18 cellular contexts compared by ENCODE assay signal in the genomic region with DNA sequence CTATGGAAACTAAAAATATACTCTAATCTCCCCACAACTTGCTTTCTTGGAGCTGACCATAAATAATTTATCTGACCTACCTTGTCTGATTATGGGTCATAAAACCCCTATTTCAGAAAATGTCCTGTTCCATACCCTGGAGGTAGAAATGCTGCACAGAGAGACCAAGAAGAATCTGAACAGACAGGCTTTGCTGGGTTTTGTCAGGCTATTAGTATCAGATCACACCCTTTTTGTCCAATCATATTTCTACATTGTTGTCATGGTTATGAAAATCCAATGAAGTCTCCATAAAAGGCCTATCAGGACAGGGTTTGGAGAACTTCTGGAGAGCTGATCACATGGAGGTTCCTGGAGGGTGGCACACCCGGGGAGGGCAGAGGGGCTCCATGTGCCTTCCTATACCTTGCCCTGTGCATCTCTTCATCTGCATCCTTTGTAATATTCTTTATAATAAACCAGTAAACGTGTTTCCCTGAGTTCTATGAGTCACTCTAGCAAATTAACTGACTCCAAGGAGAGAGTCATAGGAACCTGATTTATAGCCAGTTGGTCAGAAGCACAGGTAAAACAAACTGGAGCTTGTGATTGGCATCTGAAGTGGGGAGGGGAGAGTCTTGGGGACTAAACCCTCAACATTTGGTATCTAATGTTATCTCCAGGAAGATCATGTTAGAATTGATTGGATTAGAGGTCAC. TPM values are rescaled to one million over a fixed set of nuclear protein-coding genes. Genes with fewer than 3 reads are reported as not detected.
A peak's percentile ranks its signal among the peaks of the same experiment; 100 is the strongest.
DNase-seq lines count a peak whose midpoint lies in the region; ATAC-seq and TF ChIP-seq lines count a peak whose summit lies in the region.
"Had no signal": no experiment of that assay in that cellular context is flagged by ENCODE, and none has a peak within 500 bp of the region (broad histone marks: within the 10 kb centered on the region; RNA-seq: fewer than 3 reads in every experiment).

No MANE protein-coding gene starts in this region.

- intact Hi-C loops in PC-9 (cut with micrococcal nuclease; ENCODE audit: unreplicated experiment), result no loop called here

- H2AFZ ChIP-seq in PC-9 (0 out of 2 replicates have a peak overlapping the region, but pooled peaks have one; percentile 37), smooth muscle cell (ENCODE audit: low read depth) (no peak overlapping the region)

- H3K27me3 Mint-ChIP-seq in activated naive CD4-positive, alpha-beta T cell treated with anti-CD3 and anti-CD28 coated beads, Interleukin-2, amount 50 U/mL, for 24 hours, result no peaks in the 10 kb centered on the region
- H3K27me3 Mint-ChIP-seq: IgD-negative memory B cell had no signal

- no peaks in the 10 kb centered on the region for H3K4me1 Mint-ChIP-seq in activated naive CD4-positive, alpha-beta T cell treated with anti-CD3 and anti-CD28 coated beads, Interleukin-2, amount 50 U/mL, for 24 hours
- H3K4me1 Mint-ChIP-seq: H9, IgD-negative memory B cell had no signal

- no TSS peak for BruUV-seq in PC-9 (replicated peaks; lab: Mats Ljungman, UMichigan)

- H3K4me3 Mint-ChIP-seq in activated naive CD4-positive, alpha-beta T cell treated with anti-CD3 and anti-CD28 coated beads, Interleukin-2, amount 50 U/mL, for 24 hours, result no peak overlapping the region
- H3K4me3 Mint-ChIP-seq: H9, IgD-negative memory B cell had no signal

- H3K36me3 ChIP-seq in PC-9 (ENCODE audit: low read depth), result peaks cover 18% of the 10 kb centered on the region
- H3K36me3 ChIP-seq in smooth muscle cell (ENCODE audit: low read depth), result no peaks in the 10 kb centered on the region

- H3K79me2 ChIP-seq in PC-9 (ENCODE audit: low read depth) (no peaks in the 10 kb centered on the region), smooth muscle cell (ENCODE audit: low read depth) (no peaks in the 10 kb centered on the region)

- H3K27ac Mint-ChIP-seq in activated naive CD4-positive, alpha-beta T cell treated with anti-CD3 and anti-CD28 coated beads, Interleukin-2, amount 50 U/mL, for 24 hours, result peak overlapping the region; percentile 18
- H3K27ac Mint-ChIP-seq: H9 had no signal

- H3K9me3 Mint-ChIP-seq in activated naive CD4-positive, alpha-beta T cell treated with anti-CD3 and anti-CD28 coated beads, Interleukin-2, amount 50 U/mL, for 24 hours, result no peaks in the 10 kb centered on the region
- H3K9me3 Mint-ChIP-seq: H9, IgD-negative memory B cell had no signal

- peak overlapping the region; percentile 52 for H3K4me2 ChIP-seq in PC-9
- no peak overlapping the region for H3K4me2 ChIP-seq in smooth muscle cell
- H3K4me2 ChIP-seq: SK-N-SH had no signal

- H3K27ac ChIP-seq in PC-9 (peak overlapping the region; percentile 78), smooth muscle cell (ENCODE audit: low read depth) (peak overlapping the region; percentile 78)
- H3K27ac ChIP-seq: C4-2B, HL-60 had no signal

- H3K9me3 ChIP-seq in PC-9 (ENCODE audit: insufficient read depth, low read depth) (no peaks in the 10 kb centered on the region), smooth muscle cell (replicated peaks; ENCODE audit: low read depth) (no peaks in the 10 kb centered on the region)
- H3K9me3 ChIP-seq: SK-N-SH had no signal

- H4K20me1 ChIP-seq in PC-9 (ENCODE audit: insufficient read depth) (no peaks in the 10 kb centered on the region), smooth muscle cell (ENCODE audit: low read depth) (no peaks in the 10 kb centered on the region)

- no peak for DNase-seq in activated naive CD4-positive, alpha-beta T cell treated with anti-CD3 and anti-CD28 coated beads, Interleukin-2, amount 50 U/mL, for 16 hours
- DNase-seq in PC-9, result peak; percentile 37 to 82
- no peak for DNase-seq in smooth muscle cell (lab: John Stamatoyannopoulos, UW; ENCODE audit: unreplicated experiment)
- DNase-seq in ecto neural progenitor cell (ENCODE audit: low spot score), result no peak
- DNase-seq in HCEC 1CT, result no peak
- DNase-seq: H9, MV-4-11, NCI-H1417, NCI-H2171 treated with DMSO at 0.1 percent for 48 hours, NCI-H446 treated with DMSO at 0.1 percent for 48 hours, SK-N-SH had no signal

- WGBS in smooth muscle cell (ENCODE audit: low lambda C conversion rate), result 85% methylated on average over 2 of the region's 2 CpGs

- peaks cover 14% of the 10 kb centered on the region for H3K36me3 Mint-ChIP-seq in activated naive CD4-positive, alpha-beta T cell treated with anti-CD3 and anti-CD28 coated beads, Interleukin-2, amount 50 U/mL, for 24 hours

- H3K27me3 ChIP-seq in PC-9 (ENCODE audit: insufficient read depth, low read depth) (no peaks in the 10 kb centered on the region), smooth muscle cell (ENCODE audit: low read depth) (no peaks in the 10 kb centered on the region)

- H3K9ac ChIP-seq in smooth muscle cell (ENCODE audit: low read depth), result no peak overlapping the region
- H3K9ac ChIP-seq: SK-N-SH had no signal

- POLR2A ChIA-PET in PC-9 (lab: Charles Lee; ENCODE audit: unreplicated experiment), result interaction anchor here (0.6 kb wide), 1 partner anchor 58 kb away, joined by 4 read pairs; the partner anchor contains the start of gene NGLY1

- H3K4me1 ChIP-seq in PC-9 (replicated peaks; ENCODE audit: insufficient read depth) (peaks cover 33% of the 10 kb centered on the region), smooth muscle cell (ENCODE audit: low read depth) (no peaks in the 10 kb centered on the region)

- H3K4me3 ChIP-seq in PC-9, result no peak overlapping the region; the same call in 1 of the 2 replicates
- no peak overlapping the region for H3K4me3 ChIP-seq in smooth muscle cell

- TF ChIP-seq CTCF in PC-9 (conservative IDR thresholded peaks at IDR 0.05) (no peak), smooth muscle cell (IDR thresholded peaks at IDR 0.05; ENCODE audit: borderline replicate concordance, insufficient read depth, poor library complexity, severe bottlenecking) (no peak)

- H3K9me2 ChIP-seq in PC-9 (ENCODE audit: insufficient read depth), result 0 out of 2 replicates have a peak, but pooled peaks cover 4% of the 10 kb centered on the region
- H3K9me2 ChIP-seq: SK-N-SH had no signal

- ATAC-seq in esophagus mucosa (peak; percentile 68), HG03460 (IDR thresholded peaks at IDR 0.05; ENCODE audit: unreplicated experiment) (no peak)
- ATAC-seq: Right ventricle myocardium inferior had no signal

- CTCF ChIA-PET in PC-9 (lab: Charles Lee), result no interaction called here

- H3F3A ChIP-seq in PC-9 (ENCODE audit: insufficient read depth, low read depth) (peaks cover 26% of the 10 kb centered on the region), smooth muscle cell (ENCODE audit: low read depth) (no peaks in the 10 kb centered on the region)

RNA-seq across cellular contexts. Expression of gene NGLY1, which starts 58.1 kb away (rescaled TPM):
- total RNA-seq in PC-9 (2021) (26.3 and 29.4 TPM in 2 replicates), esophagus mucosa (25.9 TPM), smooth muscle cell (28.6 and 35.8 TPM in 2 replicates)
- 27.4 and 29.0 TPM in 2 replicates for polyA plus RNA-seq in smooth muscle cell

Comparison
In these comparisons a context has a peak if more than half of its experiments do, and no peak if none do; other contexts are left out.
1. DNase-seq: peak in PC-9 (2 of 2); none in activated naive CD4-positive, alpha-beta T cell treated with anti-CD3 and anti-CD28 coated beads, Interleukin-2, amount 50 U/mL, for 16 hours (single experiment), smooth muscle cell (single experiment), ecto neural progenitor cell (single experiment) and HCEC 1CT (single experiment).